1 cellular context compared by ENCODE assay signal in the genomic region with DNA sequence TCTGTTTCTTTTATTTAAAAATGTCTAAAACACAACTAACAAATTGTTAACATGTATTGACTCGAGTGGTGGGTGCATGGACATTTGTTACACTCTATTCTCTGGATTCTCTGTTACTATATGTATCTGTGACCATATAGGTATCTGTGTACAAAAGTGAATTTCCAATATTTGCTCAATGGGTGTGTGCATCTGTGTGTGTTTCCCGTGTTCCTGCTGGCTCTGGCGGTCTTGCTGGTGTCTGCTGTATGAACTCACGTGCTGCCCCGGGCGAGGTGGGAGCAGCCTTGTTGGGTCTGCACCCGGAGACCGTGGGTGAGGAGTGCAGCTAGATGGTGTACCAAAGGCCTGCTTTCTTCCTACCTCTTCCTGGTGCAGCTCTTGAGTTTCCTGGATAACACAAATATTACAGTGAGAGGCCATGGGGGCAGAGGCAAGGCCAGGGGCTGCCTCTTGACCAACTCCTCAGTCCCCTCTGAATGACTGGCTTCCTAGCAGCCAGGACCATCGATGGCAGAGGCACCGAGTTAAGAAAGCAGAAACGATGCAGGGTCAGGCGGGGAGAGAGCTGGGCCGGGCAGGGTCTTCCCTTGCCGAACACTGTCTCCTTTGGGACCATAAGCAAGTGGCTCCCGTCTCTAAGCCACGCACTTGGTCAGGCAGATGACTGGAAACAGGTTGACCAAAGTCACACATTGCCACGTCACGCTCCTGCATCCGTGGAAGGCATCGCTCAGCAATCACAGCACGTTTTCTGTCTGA.
TF ChIP-seq lines count a peak whose summit lies in the region.

No MANE protein-coding gene starts in this region.

TF ChIP-seq in HepG2, 621 proteins besides CTCF, POLR2A, EP300 and RAD21:
- TF ChIP-seq, protein P1, sequence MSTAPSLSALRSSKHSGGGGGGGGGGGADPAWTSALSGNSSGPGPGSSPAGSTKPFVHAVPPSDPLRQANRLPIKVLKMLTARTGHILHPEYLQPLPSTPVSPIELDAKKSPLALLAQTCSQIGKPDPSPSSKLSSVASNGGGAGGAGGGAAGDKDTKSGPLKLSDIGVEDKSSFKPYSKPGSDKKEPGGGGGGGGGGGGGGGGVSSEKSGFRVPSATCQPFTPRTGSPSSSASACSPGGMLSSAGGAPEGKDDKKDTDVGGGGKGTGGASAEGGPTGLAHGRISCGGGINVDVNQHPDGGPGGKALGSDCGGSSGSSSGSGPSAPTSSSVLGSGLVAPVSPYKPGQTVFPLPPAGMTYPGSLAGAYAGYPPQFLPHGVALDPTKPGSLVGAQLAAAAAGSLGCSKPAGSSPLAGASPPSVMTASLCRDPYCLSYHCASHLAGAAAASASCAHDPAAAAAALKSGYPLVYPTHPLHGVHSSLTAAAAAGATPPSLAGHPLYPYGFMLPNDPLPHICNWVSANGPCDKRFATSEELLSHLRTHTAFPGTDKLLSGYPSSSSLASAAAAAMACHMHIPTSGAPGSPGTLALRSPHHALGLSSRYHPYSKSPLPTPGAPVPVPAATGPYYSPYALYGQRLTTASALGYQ (CRISPR knock-in tag; IDR thresholded peaks at IDR 0.05) = no peak
- TF ChIP-seq CREB1 (IDR thresholded peaks at IDR 0.05) (0 out of 2 replicates have a peak, but pooled peaks have one; percentile 12), CREB1 (CRISPR knock-in tag; IDR thresholded peaks at IDR 0.05) (no peak), ZNF572 (CRISPR knock-in tag; IDR thresholded peaks at IDR 0.05) (no peak)
